In genomic region chr21:32496536-32496935, GRCh38 we compare ENCODE assay signal across 31 cellular contexts.
"Had no signal": no experiment of that assay in that cellular context is flagged by ENCODE, and none has a peak within 500 bp of the region (broad histone marks: within the 10 kb centered on the region; RNA-seq: fewer than 3 reads in every experiment).

No MANE protein-coding gene starts in this region.

- DNase-seq: activated CD4-positive, alpha-beta T cell treated with anti-CD3 and anti-CD28 coated beads for 48 hours; activated CD4-positive, alpha-beta T cell treated with anti-CD3 and anti-CD28 coated beads, Interleukin-2, amount 50 U/mL, for 48 hours; activated CD8-positive, alpha-beta memory T cell treated with anti-CD3 and anti-CD28 coated beads for 24 hours; activated gamma-delta T cell treated with Interleukin-2 at 50 U/mL for 16 hours; activated naive CD4-positive, alpha-beta T cell treated with anti-CD3 and anti-CD28 coated beads, Interleukin-2, amount 50 U/mL, for 16 hours; amniotic stem cell; effector CD8-positive, alpha-beta T cell; erythroblast; gastrocnemius medialis; glutamatergic neuron; left ventricle myocardium inferior; naive thymus-derived CD4-positive, alpha-beta T cell; pancreas; psoas muscle; stimulated activated CD4-positive, alpha-beta T cell treated with anti-CD3 and anti-CD28 coated beads, Interleukin-15, amount 100 ng/mL, for 24 hours; stimulated activated CD4-positive, alpha-beta T cell treated with anti-CD3 and anti-CD28 coated beads, Interleukin-2, amount 100 ng/mL, for 24 hours; stimulated activated naive CD4-positive, alpha-beta T cell; SW 1271; T1000; uterus; WERI-Rb-1 had no signal

- H3K9me3 Mint-ChIP-seq: mesothelial cell of epicardium; T-helper 1 cell treated with Interleukin-12 subunit alpha and Interleukin-12 subunit beta and Interleukin-4 antibody, amounts not matched to agents 30 μg/mL and 1 μg/mL, for 36 hours; type B pancreatic cell had no signal

- H3K9me3 ChIP-seq: gastrocnemius medialis, left ventricle myocardium inferior, pancreas, psoas muscle, suprapubic skin, uterus had no signal

- FAIRE-seq: bronchial epithelial cell, colon, endometrium, islet of Langerhans, pancreas had no signal

- H3K4me2 ChIP-seq: smooth muscle cell had no signal

- H3K27me3 Mint-ChIP-seq: naive thymus-derived CD4-positive, alpha-beta T cell had no signal

- H3K4me3 ChIP-seq: gastrocnemius medialis, left ventricle myocardium inferior, pancreas, psoas muscle, smooth muscle cell, suprapubic skin, uterus had no signal

- H3K27ac Mint-ChIP-seq: mesothelial cell of epicardium; T-helper 1 cell treated with Interleukin-12 subunit alpha and Interleukin-12 subunit beta and Interleukin-4 antibody, amounts not matched to agents 30 μg/mL and 1 μg/mL, for 36 hours; type B pancreatic cell had no signal

- ATAC-seq: activated CD4-positive, CD25-positive, alpha-beta regulatory T cell treated with anti-CD3 and anti-CD28 coated beads, Interleukin-2, amount 50 U/mL, for 24 hours; gastrocnemius medialis; naive thymus-derived CD4-positive, alpha-beta T cell; pancreas; psoas muscle had no signal

- H3K4me1 Mint-ChIP-seq: naive thymus-derived CD4-positive, alpha-beta T cell had no signal

- H3K27ac ChIP-seq: gastrocnemius medialis, left ventricle myocardium inferior, pancreas, psoas muscle, suprapubic skin, WERI-Rb-1 had no signal

- H3K4me1 ChIP-seq: pancreas, psoas muscle had no signal

- H3K27me3 ChIP-seq: gastrocnemius medialis, pancreas, suprapubic skin, uterus had no signal

- H3K4me3 Mint-ChIP-seq: mesothelial cell of epicardium; naive thymus-derived CD4-positive, alpha-beta T cell; T-helper 1 cell treated with Interleukin-12 subunit alpha and Interleukin-12 subunit beta and Interleukin-4 antibody, amounts not matched to agents 30 μg/mL and 1 μg/mL, for 36 hours; type B pancreatic cell had no signal

- H3K36me3 Mint-ChIP-seq: mesothelial cell of epicardium, type B pancreatic cell had no signal

- H3K36me3 ChIP-seq: pancreas, uterus, WERI-Rb-1 had no signal
